Comparison of ENCODE assay signal across 3 cellular contexts in the genomic region with DNA sequence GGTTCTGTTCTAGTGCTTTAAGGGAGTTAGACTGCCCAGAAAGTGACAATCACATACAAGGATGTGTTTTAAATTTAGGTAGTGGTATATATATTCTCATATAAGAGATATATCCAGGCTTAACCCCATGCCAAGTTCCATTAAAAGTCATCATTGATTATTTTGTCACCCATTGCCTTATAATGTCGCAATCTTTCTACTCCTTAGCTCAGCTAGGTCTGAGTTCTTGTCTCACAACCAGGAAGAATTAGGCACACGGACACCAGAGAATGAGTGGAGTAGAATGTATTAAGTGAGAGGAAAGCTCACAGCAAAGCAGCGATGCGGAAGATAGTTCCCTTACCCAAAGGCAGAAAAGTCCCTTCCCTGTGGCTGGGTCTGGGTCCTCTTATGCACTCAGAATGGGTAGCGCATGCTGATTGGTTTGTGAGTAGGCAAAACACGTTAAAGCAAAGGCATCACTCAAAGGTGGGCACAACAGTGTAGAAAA.
TF ChIP-seq lines count a peak whose summit lies in the region.

No MANE protein-coding gene starts in this region.

TF ChIP-seq in GM23338, 12 proteins besides CTCF, POLR2A, EP300 and RAD21 (continues in another document):
- TF ChIP-seq, protein P1, sequence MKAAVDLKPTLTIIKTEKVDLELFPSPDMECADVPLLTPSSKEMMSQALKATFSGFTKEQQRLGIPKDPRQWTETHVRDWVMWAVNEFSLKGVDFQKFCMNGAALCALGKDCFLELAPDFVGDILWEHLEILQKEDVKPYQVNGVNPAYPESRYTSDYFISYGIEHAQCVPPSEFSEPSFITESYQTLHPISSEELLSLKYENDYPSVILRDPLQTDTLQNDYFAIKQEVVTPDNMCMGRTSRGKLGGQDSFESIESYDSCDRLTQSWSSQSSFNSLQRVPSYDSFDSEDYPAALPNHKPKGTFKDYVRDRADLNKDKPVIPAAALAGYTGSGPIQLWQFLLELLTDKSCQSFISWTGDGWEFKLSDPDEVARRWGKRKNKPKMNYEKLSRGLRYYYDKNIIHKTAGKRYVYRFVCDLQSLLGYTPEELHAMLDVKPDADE (IDR thresholded peaks at IDR 0.05), result no peak
- TF ChIP-seq, protein P2, sequence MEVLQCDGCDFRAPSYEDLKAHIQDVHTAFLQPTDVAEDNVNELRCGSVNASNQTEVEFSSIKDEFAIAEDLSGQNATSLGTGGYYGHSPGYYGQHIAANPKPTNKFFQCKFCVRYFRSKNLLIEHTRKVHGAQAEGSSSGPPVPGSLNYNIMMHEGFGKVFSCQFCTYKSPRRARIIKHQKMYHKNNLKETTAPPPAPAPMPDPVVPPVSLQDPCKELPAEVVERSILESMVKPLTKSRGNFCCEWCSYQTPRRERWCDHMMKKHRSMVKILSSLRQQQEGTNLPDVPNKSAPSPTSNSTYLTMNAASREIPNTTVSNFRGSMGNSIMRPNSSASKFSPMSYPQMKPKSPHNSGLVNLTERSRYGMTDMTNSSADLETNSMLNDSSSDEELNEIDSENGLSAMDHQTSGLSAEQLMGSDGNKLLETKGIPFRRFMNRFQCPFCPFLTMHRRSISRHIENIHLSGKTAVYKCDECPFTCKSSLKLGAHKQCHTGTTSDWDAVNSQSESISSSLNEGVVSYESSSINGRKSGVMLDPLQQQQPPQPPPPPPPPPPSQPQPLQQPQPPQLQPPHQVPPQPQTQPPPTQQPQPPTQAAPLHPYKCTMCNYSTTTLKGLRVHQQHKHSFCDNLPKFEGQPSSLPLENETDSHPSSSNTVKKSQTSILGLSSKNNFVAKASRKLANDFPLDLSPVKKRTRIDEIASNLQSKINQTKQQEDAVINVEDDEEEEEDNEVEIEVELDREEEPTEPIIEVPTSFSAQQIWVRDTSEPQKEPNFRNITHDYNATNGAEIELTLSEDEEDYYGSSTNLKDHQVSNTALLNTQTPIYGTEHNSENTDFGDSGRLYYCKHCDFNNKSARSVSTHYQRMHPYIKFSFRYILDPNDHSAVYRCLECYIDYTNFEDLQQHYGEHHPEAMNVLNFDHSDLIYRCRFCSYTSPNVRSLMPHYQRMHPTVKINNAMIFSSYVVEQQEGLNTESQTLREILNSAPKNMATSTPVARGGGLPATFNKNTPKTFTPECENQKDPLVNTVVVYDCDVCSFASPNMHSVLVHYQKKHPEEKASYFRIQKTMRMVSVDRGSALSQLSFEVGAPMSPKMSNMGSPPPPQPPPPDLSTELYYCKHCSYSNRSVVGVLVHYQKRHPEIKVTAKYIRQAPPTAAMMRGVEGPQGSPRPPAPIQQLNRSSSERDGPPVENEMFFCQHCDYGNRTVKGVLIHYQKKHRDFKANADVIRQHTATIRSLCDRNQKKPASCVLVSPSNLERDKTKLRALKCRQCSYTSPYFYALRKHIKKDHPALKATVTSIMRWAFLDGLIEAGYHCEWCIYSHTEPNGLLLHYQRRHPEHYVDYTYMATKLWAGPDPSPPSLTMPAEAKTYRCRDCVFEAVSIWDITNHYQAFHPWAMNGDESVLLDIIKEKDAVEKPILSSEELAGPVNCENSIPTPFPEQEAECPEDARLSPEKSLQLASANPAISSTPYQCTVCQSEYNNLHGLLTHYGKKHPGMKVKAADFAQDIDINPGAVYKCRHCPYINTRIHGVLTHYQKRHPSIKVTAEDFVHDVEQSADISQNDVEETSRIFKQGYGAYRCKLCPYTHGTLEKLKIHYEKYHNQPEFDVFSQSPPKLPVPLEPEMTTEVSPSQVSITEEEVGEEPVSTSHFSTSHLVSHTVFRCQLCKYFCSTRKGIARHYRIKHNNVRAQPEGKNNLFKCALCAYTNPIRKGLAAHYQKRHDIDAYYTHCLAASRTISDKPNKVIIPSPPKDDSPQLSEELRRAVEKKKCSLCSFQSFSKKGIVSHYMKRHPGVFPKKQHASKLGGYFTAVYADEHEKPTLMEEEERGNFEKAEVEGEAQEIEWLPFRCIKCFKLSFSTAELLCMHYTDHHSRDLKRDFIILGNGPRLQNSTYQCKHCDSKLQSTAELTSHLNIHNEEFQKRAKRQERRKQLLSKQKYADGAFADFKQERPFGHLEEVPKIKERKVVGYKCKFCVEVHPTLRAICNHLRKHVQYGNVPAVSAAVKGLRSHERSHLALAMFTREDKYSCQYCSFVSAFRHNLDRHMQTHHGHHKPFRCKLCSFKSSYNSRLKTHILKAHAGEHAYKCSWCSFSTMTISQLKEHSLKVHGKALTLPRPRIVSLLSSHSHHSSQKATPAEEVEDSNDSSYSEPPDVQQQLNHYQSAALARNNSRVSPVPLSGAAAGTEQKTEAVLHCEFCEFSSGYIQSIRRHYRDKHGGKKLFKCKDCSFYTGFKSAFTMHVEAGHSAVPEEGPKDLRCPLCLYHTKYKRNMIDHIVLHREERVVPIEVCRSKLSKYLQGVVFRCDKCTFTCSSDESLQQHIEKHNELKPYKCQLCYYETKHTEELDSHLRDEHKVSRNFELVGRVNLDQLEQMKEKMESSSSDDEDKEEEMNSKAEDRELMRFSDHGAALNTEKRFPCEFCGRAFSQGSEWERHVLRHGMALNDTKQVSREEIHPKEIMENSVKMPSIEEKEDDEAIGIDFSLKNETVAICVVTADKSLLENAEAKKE (CRISPR knock-in tag; IDR thresholded peaks at IDR 0.05), result no peak
- no peak for TF ChIP-seq POLR2AphosphoS5 (IDR thresholded peaks at IDR 0.05; ENCODE audit: low read depth)

TF ChIP-seq in HEK293, 187 proteins besides CTCF, POLR2A, EP300 and RAD21 (continued from another document):
- TF ChIP-seq, protein P3, sequence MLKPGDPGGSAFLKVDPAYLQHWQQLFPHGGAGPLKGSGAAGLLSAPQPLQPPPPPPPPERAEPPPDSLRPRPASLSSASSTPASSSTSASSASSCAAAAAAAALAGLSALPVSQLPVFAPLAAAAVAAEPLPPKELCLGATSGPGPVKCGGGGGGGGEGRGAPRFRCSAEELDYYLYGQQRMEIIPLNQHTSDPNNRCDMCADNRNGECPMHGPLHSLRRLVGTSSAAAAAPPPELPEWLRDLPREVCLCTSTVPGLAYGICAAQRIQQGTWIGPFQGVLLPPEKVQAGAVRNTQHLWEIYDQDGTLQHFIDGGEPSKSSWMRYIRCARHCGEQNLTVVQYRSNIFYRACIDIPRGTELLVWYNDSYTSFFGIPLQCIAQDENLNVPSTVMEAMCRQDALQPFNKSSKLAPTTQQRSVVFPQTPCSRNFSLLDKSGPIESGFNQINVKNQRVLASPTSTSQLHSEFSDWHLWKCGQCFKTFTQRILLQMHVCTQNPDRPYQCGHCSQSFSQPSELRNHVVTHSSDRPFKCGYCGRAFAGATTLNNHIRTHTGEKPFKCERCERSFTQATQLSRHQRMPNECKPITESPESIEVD (tag by site-specific recombination; IDR thresholded peaks at IDR 0.05), result no peak
- TF ChIP-seq, protein P4, sequence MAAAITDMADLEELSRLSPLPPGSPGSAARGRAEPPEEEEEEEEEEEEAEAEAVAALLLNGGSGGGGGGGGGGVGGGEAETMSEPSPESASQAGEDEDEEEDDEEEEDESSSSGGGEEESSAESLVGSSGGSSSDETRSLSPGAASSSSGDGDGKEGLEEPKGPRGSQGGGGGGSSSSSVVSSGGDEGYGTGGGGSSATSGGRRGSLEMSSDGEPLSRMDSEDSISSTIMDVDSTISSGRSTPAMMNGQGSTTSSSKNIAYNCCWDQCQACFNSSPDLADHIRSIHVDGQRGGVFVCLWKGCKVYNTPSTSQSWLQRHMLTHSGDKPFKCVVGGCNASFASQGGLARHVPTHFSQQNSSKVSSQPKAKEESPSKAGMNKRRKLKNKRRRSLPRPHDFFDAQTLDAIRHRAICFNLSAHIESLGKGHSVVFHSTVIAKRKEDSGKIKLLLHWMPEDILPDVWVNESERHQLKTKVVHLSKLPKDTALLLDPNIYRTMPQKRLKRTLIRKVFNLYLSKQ (tag by site-specific recombination; IDR thresholded peaks at IDR 0.05; ENCODE audit: borderline replicate concordance), result no peak
- TF ChIP-seq, protein P5, sequence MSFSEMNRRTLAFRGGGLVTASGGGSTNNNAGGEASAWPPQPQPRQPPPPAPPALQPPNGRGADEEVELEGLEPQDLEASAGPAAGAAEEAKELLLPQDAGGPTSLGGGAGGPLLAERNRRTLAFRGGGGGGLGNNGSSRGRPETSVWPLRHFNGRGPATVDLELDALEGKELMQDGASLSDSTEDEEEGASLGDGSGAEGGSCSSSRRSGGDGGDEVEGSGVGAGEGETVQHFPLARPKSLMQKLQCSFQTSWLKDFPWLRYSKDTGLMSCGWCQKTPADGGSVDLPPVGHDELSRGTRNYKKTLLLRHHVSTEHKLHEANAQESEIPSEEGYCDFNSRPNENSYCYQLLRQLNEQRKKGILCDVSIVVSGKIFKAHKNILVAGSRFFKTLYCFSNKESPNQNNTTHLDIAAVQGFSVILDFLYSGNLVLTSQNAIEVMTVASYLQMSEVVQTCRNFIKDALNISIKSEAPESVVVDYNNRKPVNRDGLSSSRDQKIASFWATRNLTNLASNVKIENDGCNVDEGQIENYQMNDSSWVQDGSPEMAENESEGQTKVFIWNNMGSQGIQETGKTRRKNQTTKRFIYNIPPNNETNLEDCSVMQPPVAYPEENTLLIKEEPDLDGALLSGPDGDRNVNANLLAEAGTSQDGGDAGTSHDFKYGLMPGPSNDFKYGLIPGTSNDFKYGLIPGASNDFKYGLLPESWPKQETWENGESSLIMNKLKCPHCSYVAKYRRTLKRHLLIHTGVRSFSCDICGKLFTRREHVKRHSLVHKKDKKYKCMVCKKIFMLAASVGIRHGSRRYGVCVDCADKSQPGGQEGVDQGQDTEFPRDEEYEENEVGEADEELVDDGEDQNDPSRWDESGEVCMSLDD (tag by site-specific recombination; IDR thresholded peaks at IDR 0.05), result no peak
- TF ChIP-seq MYNN (tag by site-specific recombination; IDR thresholded peaks at IDR 0.05; ENCODE audit: borderline replicate concordance) (no peak), ZNF335 (tag by site-specific recombination; conservative IDR thresholded peaks at IDR 0.05) (no peak)

TF ChIP-seq in H1, 55 proteins besides CTCF, POLR2A, EP300 and RAD21:
- TF ChIP-seq CEBPB (IDR thresholded peaks at IDR 0.05; ENCODE audit: low read depth, low read length), result peak; percentile 41; the same call in 1 of the 2 replicates
- TF ChIP-seq GABPA (IDR thresholded peaks at IDR 0.05; ENCODE audit: borderline replicate concordance, insufficient read depth, low read length), result no peak
TF ChIP-seq in H1: peak in this region for 1.
